Comparison of ENCODE assay signal across 16 cellular contexts in genomic region chr20:36310215-36310981, GRCh38.
"Had no signal": no experiment of that assay in that cellular context is flagged by ENCODE, and none has a peak within 500 bp of the region (broad histone marks: within the 10 kb centered on the region; RNA-seq: fewer than 3 reads in every experiment).

No MANE protein-coding gene starts in this region.

- H3K36me3 ChIP-seq: neutrophil, tibial nerve, uterus had no signal

- H3K27ac ChIP-seq: epithelial cell of prostate, neutrophil, tibial nerve, uterus had no signal

- ATAC-seq: left colon; natural killer cell treated with Interleukin-12 subunit alpha and Interleukin-12 subunit beta and Interleukin-15 and Interleukin-18, amount 100 ng/mL, for 72 hours had no signal

- H3K9me3 ChIP-seq: neutrophil, tibial nerve, uterus had no signal

- FAIRE-seq: bronchial epithelial cell, islet of Langerhans had no signal

- DNase-seq: activated CD4-positive, alpha-beta T cell treated with anti-CD3 and anti-CD28 coated beads for 48 hours; activated CD4-positive, CD25-positive, alpha-beta regulatory T cell; hippocampal formation; left colon; stimulated activated CD4-positive, alpha-beta T cell treated with anti-CD3 and anti-CD28 coated beads, Interleukin-12 subunit alpha, Interleukin-12 subunit beta, amount 100 ng/mL, for 4 hours; stimulated activated CD4-positive, alpha-beta T cell treated with anti-CD3 and anti-CD28 coated beads, Interleukin-1b, Interleukin-23, amount 100 ng/mL, for 48 hours; T-helper 1 cell; T-helper 9 cell; uterus had no signal

- H3K4me3 ChIP-seq: lung, tibial nerve, uterus had no signal
